ENCODE assay signal across 29 cellular contexts in genomic region chr5:36396640-36397039, GRCh38.
DNase-seq lines count a peak whose midpoint lies in the region; ATAC-seq and TF ChIP-seq lines count a peak whose summit lies in the region.
"Had no signal": no experiment of that assay in that cellular context is flagged by ENCODE, and none has a peak within 500 bp of the region (broad histone marks: within the 10 kb centered on the region; RNA-seq: fewer than 3 reads in every experiment).

No MANE protein-coding gene starts in this region.

- no peaks in the 10 kb centered on the region for H3K36me3 ChIP-seq in SK-N-MC (ENCODE audit: insufficient read depth, low read length)
- no peaks in the 10 kb centered on the region for H3K36me3 ChIP-seq in tibial artery
- H3K36me3 ChIP-seq: BE2C, left lung, prostate gland had no signal

- peak overlapping the region; percentile 37; the same call in 1 of the 2 replicates for H3K27ac ChIP-seq in SK-N-MC
- H3K27ac ChIP-seq in tibial artery = peak overlapping the region; percentile 27 to 43
- H3K27ac ChIP-seq: KMS-11, left lung had no signal

- intact Hi-C loops in tibial artery (cut with DNase I; ENCODE audit: low total_unique reads) = no loop called here

- peak; percentile 74 for DNase-seq in H4 (ENCODE audit: low spot score)
- DNase-seq in SK-N-MC (ENCODE audit: low read depth, low spot score) = no peak
- DNase-seq in fibroblast of pulmonary artery (ENCODE audit: low read depth) = peak; percentile 31
- DNase-seq in tibial artery = no peak
- no peak for DNase-seq in stimulated activated naive CD8-positive, alpha-beta T cell treated with anti-CD3 and anti-CD28 coated beads, Interleukin-15, Interleukin-2, amounts not matched to agents 100 U/mL and 50 U/mL, for 24 hours
- no peak for DNase-seq in NCI-H146 treated with DMSO at 0.1 percent for 48 hours (lab: John Stamatoyannopoulos, UW; ENCODE audit: unreplicated experiment)
- no peak for DNase-seq in islet precursor cell
- DNase-seq: activated B cell treated with CpG ODN at 0.5 μM for 24 hours; activated CD4-positive, alpha-beta memory T cell treated with anti-CD3 and anti-CD28 coated beads, Interleukin-2, amount 10 ng/mL, durations not matched to agents 7 days and 5 days; activated naive CD4-positive, alpha-beta T cell; aorta; BE2C; Calu3; cerebellar nuclear complex; erythroblast; glutamatergic neuron; left lung; mucosa of descending colon; NCI-H1092 treated with DMSO at 0.1 percent for 48 hours; NCI-H2029 treated with DMSO at 0.1 percent for 48 hours; NCI-H524; RPMI8226; small intestine; stimulated activated CD4-positive, alpha-beta T cell treated with anti-CD3 and anti-CD28 coated beads, Interleukin-2, amount 100 ng/mL, for 48 hours; stimulated activated naive CD8-positive, alpha-beta T cell treated with anti-CD3 and anti-CD28 coated beads, Interleukin-15, amount 100 ng/mL, for 72 hours had no signal

- TF ChIP-seq CTCF in fibroblast of pulmonary artery (IDR thresholded peaks at IDR 0.05; ENCODE audit: low read length, missing control alignments) = no peak
- TF ChIP-seq CTCF in tibial artery (IDR thresholded peaks at IDR 0.05) = no peak

- H3K4me3 ChIP-seq in SK-N-MC (no peak overlapping the region), fibroblast of pulmonary artery (replicated peaks; ENCODE audit: low read depth, low read length) (no peak overlapping the region), tibial artery (no peak overlapping the region)
- H3K4me3 ChIP-seq: left lung, mucosa of descending colon, prostate gland had no signal

- H3K4me1 ChIP-seq in tibial artery = peaks cover 0 to 43% (median 25%) of the 10 kb centered on the region in 4 donors
- H3K4me1 ChIP-seq: BE2C, left lung, prostate gland had no signal

- no peak overlapping the region for H3K9ac ChIP-seq in SK-N-MC (ENCODE audit: insufficient read length)
- H3K9ac ChIP-seq: KMS-11 had no signal

- H3K27me3 ChIP-seq in tibial artery = no peaks in the 10 kb centered on the region
- H3K27me3 ChIP-seq: BE2C, left lung had no signal

- H3K9me3 ChIP-seq in SK-N-MC (ENCODE audit: low read depth, low read length) (no peaks in the 10 kb centered on the region), tibial artery (no peaks in the 10 kb centered on the region)
- H3K9me3 ChIP-seq: BE2C, left lung, mucosa of descending colon, prostate gland had no signal

- no peak for ATAC-seq in stimulated activated naive CD8-positive, alpha-beta T cell treated with anti-CD3 and anti-CD28 coated beads, Interleukin-15, Interleukin-2, amounts not matched to agents 100 U/mL and 50 U/mL, for 24 hours
- ATAC-seq in GM18870 (IDR thresholded peaks at IDR 0.05; ENCODE audit: unreplicated experiment) = no peak
- ATAC-seq: left lung; mucosa of descending colon; SK-N-SH treated with all-trans-retinoic acid at 6 μM for 48 hours; stimulated activated naive CD8-positive, alpha-beta T cell treated with anti-CD3 and anti-CD28 coated beads, Interleukin-15, amount 100 ng/mL, for 72 hours had no signal

Comparison
In these comparisons a context has a peak if more than half of its experiments do, and no peak if none do; other contexts are left out.
1. DNase-seq: peak in H4 (single experiment) and fibroblast of pulmonary artery (single experiment); none in SK-N-MC (single experiment), tibial artery (0 of 2), stimulated activated naive CD8-positive, alpha-beta T cell treated with anti-CD3 and anti-CD28 coated beads, Interleukin-15, Interleukin-2, amounts not matched to agents 100 U/mL and 50 U/mL, for 24 hours (single experiment), NCI-H146 treated with DMSO at 0.1 percent for 48 hours (single experiment) and islet precursor cell (single experiment).